8 cellular contexts compared by ENCODE assay signal in the genomic region with DNA sequence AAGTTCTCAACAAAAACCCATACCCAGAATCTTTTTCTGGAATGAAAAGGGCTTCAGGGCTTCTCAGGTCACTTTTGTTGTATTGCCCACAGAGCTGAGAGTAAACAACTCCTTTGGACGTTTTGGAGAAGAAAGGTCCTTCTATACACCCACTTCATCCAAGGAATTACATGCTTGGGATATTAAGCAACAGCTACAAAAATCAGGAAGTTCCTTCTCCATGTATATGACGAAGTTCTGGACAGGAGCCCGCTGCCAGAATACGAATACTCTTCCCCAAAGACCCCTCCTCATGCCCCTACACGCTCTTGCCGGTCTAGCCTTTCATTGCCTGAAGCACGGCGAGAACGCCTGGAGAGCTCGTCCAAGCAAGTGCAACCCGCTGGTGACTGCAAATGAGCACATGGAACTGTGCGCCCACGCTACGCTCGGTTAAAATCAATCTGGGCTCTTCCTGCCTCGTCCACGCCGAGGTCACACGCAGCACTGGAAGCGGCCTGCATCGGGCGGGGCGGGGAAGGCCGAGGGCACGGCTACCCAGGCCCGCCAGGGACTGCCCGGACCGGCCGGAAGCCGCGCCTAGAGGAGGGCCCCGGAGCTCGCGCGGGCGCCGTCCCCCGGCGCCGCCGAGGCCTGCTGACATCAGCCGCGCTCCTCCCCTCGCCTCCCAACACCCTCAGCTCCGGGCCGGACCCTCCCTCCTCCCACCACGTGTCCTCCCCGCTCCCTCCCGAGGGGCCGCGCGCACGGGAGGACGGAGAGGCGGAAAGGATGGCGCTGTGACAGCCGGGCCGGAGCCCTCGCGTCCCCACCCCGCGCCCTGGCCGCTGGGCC. TPM values are rescaled to one million over a fixed set of nuclear protein-coding genes. Genes with fewer than 3 reads are reported as not detected.
DNase-seq lines count a peak whose midpoint lies in the region; ATAC-seq, FAIRE-seq and TF ChIP-seq lines count a peak whose summit lies in the region.

A gene with protein sequence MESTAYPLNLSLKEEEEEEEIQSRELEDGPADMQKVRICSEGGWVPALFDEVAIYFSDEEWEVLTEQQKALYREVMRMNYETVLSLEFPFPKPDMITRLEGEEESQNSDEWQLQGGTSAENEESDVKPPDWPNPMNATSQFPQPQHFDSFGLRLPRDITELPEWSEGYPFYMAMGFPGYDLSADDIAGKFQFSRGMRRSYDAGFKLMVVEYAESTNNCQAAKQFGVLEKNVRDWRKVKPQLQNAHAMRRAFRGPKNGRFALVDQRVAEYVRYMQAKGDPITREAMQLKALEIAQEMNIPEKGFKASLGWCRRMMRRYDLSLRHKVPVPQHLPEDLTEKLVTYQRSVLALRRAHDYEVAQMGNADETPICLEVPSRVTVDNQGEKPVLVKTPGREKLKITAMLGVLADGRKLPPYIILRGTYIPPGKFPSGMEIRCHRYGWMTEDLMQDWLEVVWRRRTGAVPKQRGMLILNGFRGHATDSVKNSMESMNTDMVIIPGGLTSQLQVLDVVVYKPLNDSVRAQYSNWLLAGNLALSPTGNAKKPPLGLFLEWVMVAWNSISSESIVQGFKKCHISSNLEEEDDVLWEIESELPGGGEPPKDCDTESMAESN (plus strand): TSS at position 710 of the 834 bp plus-strand sequence. CDS start 1,482 bp downstream, outside the sequence.

- H3K4me1 ChIP-seq in esophagus muscularis mucosa, result peaks cover 48 to 54% (median 51%) of the 10 kb centered on the region in 4 donors

- peaks cover 47% of the 10 kb centered on the region for H3K4me1 Mint-ChIP-seq in activated T-cell treated with anti-CD3 and anti-CD28 coated beads, Interleukin-2, amount 50 U/mL, for 72 hours (ENCODE audit: low read depth)

- TF ChIP-seq EP300 in esophagus muscularis mucosa (IDR thresholded peaks at IDR 0.05), result no peak

- no peaks in the 10 kb centered on the region for H3K27me3 Mint-ChIP-seq in activated T-cell treated with anti-CD3 and anti-CD28 coated beads, Interleukin-2, amount 50 U/mL, for 72 hours (ENCODE audit: low read depth)

- H3K9me3 Mint-ChIP-seq in activated T-cell treated with anti-CD3 and anti-CD28 coated beads, Interleukin-2, amount 50 U/mL, for 72 hours, result no peaks in the 10 kb centered on the region

- intact Hi-C loops in esophagus muscularis mucosa (cut with DNase I), result no loop called here

- H3K4me3 ChIP-seq in esophagus muscularis mucosa, result peak within 1 kb of the TSS; percentile 76 to 88 (median 78)

- DNase-seq in DMS79 (lab: John Stamatoyannopoulos, UW), result peak; percentile 82
- peak; percentile 61 for DNase-seq in KG1 (lab: John Stamatoyannopoulos, UW)
- peak; percentile 74 for DNase-seq in RCC 7860 (ENCODE audit: low spot score)
- DNase-seq in activated T-cell treated with anti-CD3 and anti-CD28 coated beads, Interleukin-2, amount 50 U/mL, for 72 hours, result peak; percentile 91
- peak; percentile 96 for DNase-seq in esophagus muscularis mucosa (ENCODE audit: extremely low spot score)
- peak; percentile 93 for DNase-seq in myocyte (ENCODE audit: low read depth)
- DNase-seq in stimulated activated CD8-positive, alpha-beta memory T cell treated with anti-CD3 and anti-CD28 coated beads, Interleukin-7, amount 100 ng/mL, for 4 hours (ENCODE audit: low read depth in 2 of 2), result peak; percentile 63 to 80

- no peak for FAIRE-seq in RCC 7860 (lab: Jason Lieb, UNC)

- peaks cover 7 to 30% (median 28%) of the 10 kb centered on the region in 4 donors for H3K36me3 ChIP-seq in esophagus muscularis mucosa

- peak in 2 of 3 experiments; percentile 6 to 14 for TF ChIP-seq CTCF in esophagus muscularis mucosa (IDR thresholded peaks at IDR 0.05)

- peak within 1 kb of the TSS; percentile 94 to 96 for H3K4me3 Mint-ChIP-seq in activated T-cell treated with anti-CD3 and anti-CD28 coated beads, Interleukin-2, amount 50 U/mL, for 72 hours

- H3K27ac Mint-ChIP-seq in activated T-cell treated with anti-CD3 and anti-CD28 coated beads, Interleukin-2, amount 50 U/mL, for 72 hours, result peak within 1 kb of the TSS; percentile 92

- no peaks in the 10 kb centered on the region for H3K9me3 ChIP-seq in esophagus muscularis mucosa

- 3% methylated on average over 20 of the region's 63 CpGs for WGBS in esophagus muscularis mucosa

- peaks cover 14 to 17% of the 10 kb centered on the region in 2 donors for H3K36me3 Mint-ChIP-seq in activated T-cell treated with anti-CD3 and anti-CD28 coated beads, Interleukin-2, amount 50 U/mL, for 72 hours (ENCODE audit: insufficient read depth in 2 of 2)

- peak; percentile 96 for ATAC-seq in GM21737 (IDR thresholded peaks at IDR 0.05; ENCODE audit: unreplicated experiment)
- ATAC-seq in activated T-cell treated with anti-CD3 and anti-CD28 coated beads, Interleukin-2, amount 50 U/mL, for 72 hours (replicated peaks in 1 of 2), result peak; percentile 97

- H3K27me3 ChIP-seq in esophagus muscularis mucosa, result no peaks in the 10 kb centered on the region

- H3K27ac ChIP-seq in esophagus muscularis mucosa (replicated peaks in 1 of 4), result peak within 1 kb of the TSS; percentile 77 to 94 (median 90)

- peak; percentile 64 for TF ChIP-seq POLR2A in esophagus muscularis mucosa (IDR thresholded peaks at IDR 0.05; ENCODE audit: low read depth)

RNA-seq across cellular contexts. Expression of the gene that starts here (rescaled TPM):
- 10 to 100 TPM; 50.6 to 51.7 TPM for total RNA-seq in activated T-cell treated with anti-CD3 and anti-CD28 coated beads, Interleukin-2, amount 50 U/mL, for 72 hours
- 10 to 100 TPM; 28.7 to 43.5 (median 36.4) TPM for total RNA-seq in esophagus muscularis mucosa
- 16.3 and 17.6 TPM in 2 replicates for total RNA-seq in myocyte
- 11.7 TPM for polyA plus RNA-seq in myocyte (2012)

Comparison
In these comparisons a context has a peak if more than half of its experiments do, and no peak if none do; other contexts are left out.
1. Peak in every context shown above with its lines: DNase-seq, ATAC-seq, H3K4me3 ChIP-seq and H3K27ac ChIP-seq.